8 cellular contexts compared by ENCODE assay signal in the genomic region with DNA sequence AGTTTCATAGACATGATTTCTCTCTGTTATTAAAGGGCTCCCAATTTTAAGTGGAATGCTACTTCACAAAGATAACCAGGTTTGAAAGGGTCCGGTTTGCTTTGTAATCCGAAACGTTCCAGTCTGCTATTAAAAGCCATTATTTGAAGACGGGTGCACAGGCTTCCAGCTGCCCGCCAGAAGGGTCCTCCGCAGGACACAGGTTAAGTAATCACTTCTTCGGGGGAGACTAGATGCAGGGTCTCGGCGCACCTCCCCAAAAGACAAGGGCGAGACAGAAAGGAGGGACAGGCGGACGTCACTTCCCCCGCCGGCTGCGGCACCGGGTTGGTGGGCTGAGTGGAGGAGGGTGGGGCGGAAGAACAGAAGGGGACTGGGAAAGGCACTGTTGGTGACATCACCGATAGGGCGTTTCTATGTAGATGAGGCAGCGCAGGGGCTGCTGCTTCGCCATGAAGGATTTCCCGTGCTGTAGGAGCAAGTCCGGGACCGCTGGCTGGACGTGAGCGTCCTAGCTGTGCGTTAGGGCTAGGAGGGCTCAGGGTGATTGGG. TPM values are rescaled to one million over a fixed set of nuclear protein-coding genes. Genes with fewer than 3 reads are reported as not detected.
A peak's percentile ranks its signal among the peaks of the same experiment; 100 is the strongest.
DNase-seq lines count a peak whose midpoint lies in the region; ATAC-seq, FAIRE-seq and TF ChIP-seq lines count a peak whose summit lies in the region.

No MANE protein-coding gene starts in this region.

- POLR2A ChIA-PET in A673 (lab: Charles Lee; ENCODE audit: low non-redundant PET): no interaction called here

- H3K9me3 ChIP-seq in A673 (ENCODE audit: low read depth, low read length, poor library complexity, severe bottlenecking) (no peaks in the 10 kb centered on the region), WERI-Rb-1 (ENCODE audit: severe bottlenecking) (peaks cover 3% of the 10 kb centered on the region)

- DNase-seq in A673 (ENCODE audit: low spot score): peak; percentile 98
- DNase-seq in NCI-H2196 treated with DMSO at 0.1 percent for 48 hours (lab: John Stamatoyannopoulos, UW; ENCODE audit: unreplicated experiment): peak; percentile 96
- peak; percentile 99 for DNase-seq in WERI-Rb-1
- peak; percentile 99 for DNase-seq in central memory CD4-positive, alpha-beta T cell
- DNase-seq in stimulated activated CD4-positive, alpha-beta T cell treated with anti-CD3 and anti-CD28 coated beads, Interleukin-12 subunit alpha, Interleukin-12 subunit beta, amount 100 ng/mL, for 24 hours (ENCODE audit: low read depth in 2 of 2): peak; percentile 98 to 99

- H3K27ac ChIP-seq in A673 (ENCODE audit: low read depth, low read length, poor library complexity, severe bottlenecking): peak overlapping the region; percentile 100
- H3K27ac ChIP-seq in WERI-Rb-1: peak overlapping the region; percentile 100

- ATAC-seq in GM18870 (IDR thresholded peaks at IDR 0.05; ENCODE audit: unreplicated experiment) (peak; percentile 82), HG03139 (IDR thresholded peaks at IDR 0.05; ENCODE audit: unreplicated experiment) (peak; percentile 85)

- peaks cover 14% of the 10 kb centered on the region for H3K4me1 ChIP-seq in A673 (ENCODE audit: insufficient read depth, low read length, poor library complexity, severe bottlenecking)

- H3K4me3 ChIP-seq in A673 (ENCODE audit: low read depth, low read length, poor library complexity, severe bottlenecking) (peak overlapping the region; percentile 42), WERI-Rb-1 (ENCODE audit: low read depth, low read length) (peak overlapping the region; percentile 53)

- H3K36me3 ChIP-seq in A673 (ENCODE audit: insufficient read depth, low read length, poor library complexity, severe bottlenecking) (no peaks in the 10 kb centered on the region), WERI-Rb-1 (no peaks in the 10 kb centered on the region; the same call in 1 of the 2 replicates)

- TF ChIP-seq CTCF in A673 (conservative IDR thresholded peaks at IDR 0.05; ENCODE audit: low read depth, low read length) (no peak), WERI-Rb-1 (IDR thresholded peaks at IDR 0.05; ENCODE audit: low read depth, low read length) (no peak)

- CTCF ChIA-PET in A673 (lab: Charles Lee): no interaction called here

- intact Hi-C loops in A673 (cut with micrococcal nuclease; ENCODE audit: unreplicated experiment): no loop called here

- FAIRE-seq in islet of Langerhans (lab: Jason Lieb, UNC): peak; percentile 21

- no TSS peak for BruUV-seq in A673 (replicated peaks; lab: Mats Ljungman, UMichigan)

- H3K27me3 ChIP-seq in A673 (replicated peaks; ENCODE audit: insufficient read depth, low read depth, low read length, poor library complexity) (no peaks in the 10 kb centered on the region), WERI-Rb-1 (ENCODE audit: insufficient read depth, low read depth, severe bottlenecking) (peaks cover 4% of the 10 kb centered on the region)

RNA-seq across cellular contexts. Expression of a gene that starts 8.9 kb away (rescaled TPM):
- total RNA-seq in A673 (2021): 1,866 and 1,908 TPM in 2 replicates

RNA-seq across cellular contexts. Expression of a gene that starts 17.1 kb away (rescaled TPM):
- total RNA-seq in A673 (2021): 30.2 and 33.2 TPM in 2 replicates

Comparison
In these comparisons a context has a peak if more than half of its experiments do, and no peak if none do; other contexts are left out.
1. Peak in every context shown above with its lines: DNase-seq, ATAC-seq, H3K4me3 ChIP-seq and H3K27ac ChIP-seq.